8 cellular contexts compared by ENCODE assay signal in genomic region chr2:237774811-237775553, GRCh38. TPM values are rescaled to one million over a fixed set of nuclear protein-coding genes. Genes with fewer than 3 reads are reported as not detected.
DNase-seq lines count a peak whose midpoint lies in the region; ATAC-seq and TF ChIP-seq lines count a peak whose summit lies in the region.

No MANE protein-coding gene starts in this region.

- ATAC-seq in HG03342 (IDR thresholded peaks at IDR 0.05; ENCODE audit: unreplicated experiment) (peak; percentile 53), HG02623 (IDR thresholded peaks at IDR 0.05; ENCODE audit: unreplicated experiment) (no peak)

- peak; percentile 81 for TF ChIP-seq CTCF in OCI-LY1 (IDR thresholded peaks at IDR 0.05; ENCODE audit: low read length)
- peak in 3 of 4 experiments; percentile 56 to 63 (median 63) for TF ChIP-seq CTCF in prostate gland (IDR thresholded peaks at IDR 0.05)

- H3K9me3 ChIP-seq in OCI-LY1 (ENCODE audit: low read length) (no peaks in the 10 kb centered on the region), prostate gland (no peaks in the 10 kb centered on the region)

- no peak overlapping the region for H3K4me3 ChIP-seq in OCI-LY1 (ENCODE audit: low read depth, low read length, poor library complexity, severe bottlenecking)
- H3K4me3 ChIP-seq in prostate gland, result no peak overlapping the region

- H3K27me3 ChIP-seq in OCI-LY1 (ENCODE audit: insufficient read depth, low read length) (no peaks in the 10 kb centered on the region), prostate gland (replicated peaks; ENCODE audit: insufficient read depth) (no peaks in the 10 kb centered on the region)

- H3K4me1 ChIP-seq in OCI-LY1 (ENCODE audit: insufficient read depth, low read length, severe bottlenecking) (no peaks in the 10 kb centered on the region), prostate gland (replicated peaks) (peaks cover 3% of the 10 kb centered on the region)

- no peak overlapping the region for H3K4me2 ChIP-seq in OCI-LY1 (ENCODE audit: low read length)

- H4K20me1 ChIP-seq in OCI-LY1 (ENCODE audit: insufficient read depth, low read length), result no peaks in the 10 kb centered on the region

- WGBS in prostate gland, result 69% methylated on average over 13 of the region's 13 CpGs

- no peaks in the 10 kb centered on the region for H3F3A ChIP-seq in OCI-LY1 (ENCODE audit: insufficient read depth, low read length)

- H3K9me2 ChIP-seq in OCI-LY1 (ENCODE audit: low read depth, low read length), result no peaks in the 10 kb centered on the region

- intact Hi-C loops in prostate gland (cut with DNase I), result no loop called here

- DNase-seq in ELR (ENCODE audit: low read depth) (peak; percentile 71), globus pallidus (ENCODE audit: low spot score) (peak; percentile 4), prostate gland (ENCODE audit: low spot score) (peak; percentile 51)
- DNase-seq in activated T-cell treated with anti-CD3 and anti-CD28 coated beads, Interleukin-2, amount 50 U/mL, for 48 hours, result peak; percentile 63 to 68
- no peak for DNase-seq in central memory CD4-positive, alpha-beta T cell

- H3K9ac ChIP-seq in OCI-LY1 (ENCODE audit: low read length), result no peak overlapping the region

- H3K27ac ChIP-seq in OCI-LY1 (ENCODE audit: low read depth, low read length, poor library complexity, severe bottlenecking) (no peak overlapping the region), prostate gland (no peak overlapping the region)

- TF ChIP-seq POLR2A in prostate gland (IDR thresholded peaks at IDR 0.05), result no peak

- H2AFZ ChIP-seq in OCI-LY1 (ENCODE audit: low read length), result no peak overlapping the region

- no peaks in the 10 kb centered on the region for H3K79me2 ChIP-seq in OCI-LY1 (ENCODE audit: insufficient read depth, low read length)

- peaks cover 63% of the 10 kb centered on the region for H3K36me3 ChIP-seq in OCI-LY1 (ENCODE audit: insufficient read depth, low read length)
- no peaks in the 10 kb centered on the region for H3K36me3 ChIP-seq in prostate gland

RNA-seq across cellular contexts. Expression of gene RBM44, which starts 23.6 kb away (rescaled TPM):
- total RNA-seq in prostate gland, result 1 to 10 TPM in 1 of 2 donors, under 1 TPM in 1; 0.23 to 6.0 TPM
